In the genomic region with DNA sequence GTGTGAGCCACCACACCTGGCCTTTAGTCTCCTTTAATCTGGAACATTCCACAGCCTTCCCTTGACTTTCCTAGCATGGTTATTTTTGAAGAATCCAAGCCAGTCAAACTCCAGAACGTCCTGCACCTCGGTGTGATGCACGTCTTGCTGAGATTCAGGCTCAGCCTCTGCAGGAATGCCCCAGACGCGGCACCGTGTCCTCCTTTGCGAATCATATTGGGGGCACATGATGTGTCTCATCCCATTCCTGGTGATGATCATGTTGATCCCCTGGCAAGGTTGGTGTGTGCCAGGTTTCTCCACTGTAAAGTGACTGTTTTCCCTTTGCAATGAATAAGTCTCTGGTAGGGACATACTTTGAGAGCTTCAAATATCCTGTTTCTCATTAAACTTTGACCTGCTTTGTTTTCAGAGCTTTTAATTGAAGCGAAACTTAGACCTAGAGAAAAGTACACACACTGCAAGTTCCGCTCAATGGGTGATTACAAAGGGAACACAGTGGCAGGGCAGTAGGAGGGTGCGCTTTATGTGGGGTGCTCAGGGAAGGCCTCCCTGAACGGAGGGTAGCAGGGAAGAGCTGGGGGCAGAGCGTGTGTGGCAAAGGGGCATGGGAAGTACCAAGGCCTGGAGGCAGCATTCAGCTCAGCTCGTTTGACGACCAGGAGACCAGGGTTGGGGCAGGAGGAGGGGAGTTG, we compare ENCODE assay signal across 32 cellular contexts. TPM values are rescaled to one million over a fixed set of nuclear protein-coding genes. Genes with fewer than 3 reads are reported as not detected.
A peak's percentile ranks its signal among the peaks of the same experiment; 100 is the strongest.
DNase-seq lines count a peak whose midpoint lies in the region; ATAC-seq, FAIRE-seq and TF ChIP-seq lines count a peak whose summit lies in the region.
"Had no signal": no experiment of that assay in that cellular context is flagged by ENCODE, and none has a peak within 500 bp of the region (broad histone marks: within the 10 kb centered on the region; RNA-seq: fewer than 3 reads in every experiment).

No MANE protein-coding gene starts in this region.

- no peaks in the 10 kb centered on the region for H3K9me3 ChIP-seq in Peyer's patch
- no peaks in the 10 kb centered on the region for H3K9me3 ChIP-seq in kidney (ENCODE audit: control insufficient read depth in 1 of 2, low read length in 2 of 2)
- no peaks in the 10 kb centered on the region for H3K9me3 ChIP-seq in suprapubic skin
- H3K9me3 ChIP-seq: gastroesophageal sphincter, left ventricle myocardium inferior, pancreas, right atrium auricular region, uterus had no signal

- H3K4me1 ChIP-seq in Peyer's patch (peaks cover 0 to 30% (median 0%) of the 10 kb centered on the region in 4 donors), kidney (ENCODE audit: control insufficient read depth in 1 of 2, insufficient read depth in 1 of 2, low read depth in 1 of 2, low read length in 2 of 2) (peaks cover 12 to 20% of the 10 kb centered on the region in 2 donors), suprapubic skin (peaks cover 20% of the 10 kb centered on the region)
- H3K4me1 ChIP-seq: left ventricle myocardium inferior, pancreas, right atrium auricular region, uterus had no signal

- H3K4me3 ChIP-seq in Peyer's patch (no peak overlapping the region), kidney (ENCODE audit: low read length in 2 of 2) (no peak overlapping the region), suprapubic skin (no peak overlapping the region)
- H3K4me3 ChIP-seq: gastroesophageal sphincter, left ventricle myocardium inferior, pancreas, right atrium auricular region, uterus had no signal

- CTCF ChIA-PET in activated CD4-positive, alpha-beta T cell treated with anti-CD3 and anti-CD28 coated beads for 36 hours (lab: Charles Lee) = interaction anchor here (0.6 to 0.8 kb wide), 4 partner anchors 77 to 367 kb away, joined by 3 read pairs; no protein-coding TSS in a partner anchor

- intact Hi-C loops in activated CD4-positive, alpha-beta T cell treated with anti-CD3 and anti-CD28 coated beads for 36 hours (cut with DNase I, micrococcal nuclease) = no loop called here
- intact Hi-C loops in kidney (cut with DNase I) = no loop called here

- no peaks in the 10 kb centered on the region for H3K9me3 Mint-ChIP-seq in activated CD4-positive, alpha-beta T cell treated with anti-CD3 and anti-CD28 coated beads for 36 hours (ENCODE audit: low read depth)
- H3K9me3 Mint-ChIP-seq: activated B cell treated with CpG ODN at 0.5 μM for 24 hours; activated CD4-positive, alpha-beta memory T cell treated with anti-CD3 and anti-CD28 coated beads for 36 hours; central memory CD8-positive, alpha-beta T cell; mesothelial cell of epicardium; natural killer cell treated with Interleukin-12 subunit alpha and Interleukin-12 subunit beta and Interleukin-15 and Interleukin-18, amount 100 ng/mL, for 72 hours had no signal

- TF ChIP-seq CTCF in Peyer's patch (IDR thresholded peaks at IDR 0.05) = no peak
- TF ChIP-seq CTCF in kidney (IDR thresholded peaks at IDR 0.05; ENCODE audit: borderline replicate concordance, extremely low read depth, insufficient read depth) = no peak
- TF ChIP-seq CTCF in suprapubic skin (IDR thresholded peaks at IDR 0.05) = no peak

- no peak for FAIRE-seq in kidney (lab: Jason Lieb, UNC)
- FAIRE-seq: D721Med, GM12891, pancreas had no signal

- H3K9ac ChIP-seq in kidney (ENCODE audit: low read length in 2 of 2) = no peak overlapping the region

- no peak overlapping the region for H3K4me3 Mint-ChIP-seq in activated CD4-positive, alpha-beta T cell treated with anti-CD3 and anti-CD28 coated beads for 36 hours
- H3K4me3 Mint-ChIP-seq: activated B cell treated with CpG ODN at 0.5 μM for 24 hours; activated CD4-positive, alpha-beta memory T cell treated with anti-CD3 and anti-CD28 coated beads for 36 hours; central memory CD8-positive, alpha-beta T cell; mesothelial cell of epicardium; natural killer cell treated with Interleukin-12 subunit alpha and Interleukin-12 subunit beta and Interleukin-15 and Interleukin-18, amount 100 ng/mL, for 72 hours had no signal

- H3K36me3 Mint-ChIP-seq in activated CD4-positive, alpha-beta T cell treated with anti-CD3 and anti-CD28 coated beads for 36 hours (ENCODE audit: low read depth) = no peaks in the 10 kb centered on the region
- H3K36me3 Mint-ChIP-seq: activated CD4-positive, alpha-beta memory T cell treated with anti-CD3 and anti-CD28 coated beads for 36 hours; mesothelial cell of epicardium; natural killer cell treated with Interleukin-12 subunit alpha and Interleukin-12 subunit beta and Interleukin-15 and Interleukin-18, amount 100 ng/mL, for 72 hours had no signal

- H3K27me3 Mint-ChIP-seq in activated CD4-positive, alpha-beta T cell treated with anti-CD3 and anti-CD28 coated beads for 36 hours = no peaks in the 10 kb centered on the region

- H3K4me1 Mint-ChIP-seq in activated CD4-positive, alpha-beta T cell treated with anti-CD3 and anti-CD28 coated beads for 36 hours = peaks cover 28% of the 10 kb centered on the region
- H3K4me1 Mint-ChIP-seq: activated B cell treated with CpG ODN at 0.5 μM for 24 hours; central memory CD8-positive, alpha-beta T cell had no signal

- TF ChIP-seq EP300 in suprapubic skin (IDR thresholded peaks at IDR 0.05) = no peak

- DNase-seq in activated CD4-positive, alpha-beta T cell treated with anti-CD3 and anti-CD28 coated beads for 36 hours = no peak
- no peak for DNase-seq in activated CD4-positive, alpha-beta T cell treated with anti-CD3 and anti-CD28 coated beads, Interleukin-2, amount 50 U/mL, for 4 hours
- DNase-seq in Peyer's patch (no peak), kidney (peak; percentile 13), renal cortical epithelial cell (ENCODE audit: low read depth) (peak; percentile 49), NOMO-1 (lab: John Stamatoyannopoulos, UW; ENCODE audit: unreplicated experiment in 2 of 2) (no peak), ureter (ENCODE audit: low spot score) (no peak), suprapubic skin (ENCODE audit: low spot score in 2 of 2) (no peak)
- DNase-seq: 8988T; activated B cell treated with CpG ODN at 0.5 μM for 24 hours; activated CD4-positive, alpha-beta memory T cell treated with anti-CD3 and anti-CD28 coated beads for 36 hours; activated gamma-delta T cell; activated T-cell treated with anti-CD3 and anti-CD28 coated beads for 4 hours; dermis blood vessel endothelial cell; hippocampal formation; Kasumi-1; left ventricle myocardium inferior; NCI-H510A; pancreas; SHP77 treated with DMSO at 0.1 percent for 48 hours; stimulated activated CD4-positive, alpha-beta T cell treated with anti-CD3 and anti-CD28 coated beads, Interleukin-2, amount 100 ng/mL, for 48 hours; uterus had no signal

- peak overlapping the region; percentile 2 for H3K27ac Mint-ChIP-seq in activated CD4-positive, alpha-beta T cell treated with anti-CD3 and anti-CD28 coated beads for 36 hours
- H3K27ac Mint-ChIP-seq: activated B cell treated with CpG ODN at 0.5 μM for 24 hours; activated CD4-positive, alpha-beta memory T cell treated with anti-CD3 and anti-CD28 coated beads for 36 hours; mesothelial cell of epicardium; natural killer cell treated with Interleukin-12 subunit alpha and Interleukin-12 subunit beta and Interleukin-15 and Interleukin-18, amount 100 ng/mL, for 72 hours had no signal

- ATAC-seq in activated CD4-positive, alpha-beta T cell treated with anti-CD3 and anti-CD28 coated beads for 36 hours = no peak
- ATAC-seq: gastroesophageal sphincter; natural killer cell treated with Interleukin-12 subunit alpha and Interleukin-12 subunit beta and Interleukin-15 and Interleukin-18, amount 100 ng/mL, for 72 hours; pancreas had no signal

- peak overlapping the region in 3 of 4 donors; percentile 9 to 74 (median 54) for H3K27ac ChIP-seq in Peyer's patch
- H3K27ac ChIP-seq in kidney (ENCODE audit: low read depth in 2 of 2, low read length in 2 of 2) = peak overlapping the region; percentile 52 to 82
- H3K27ac ChIP-seq in suprapubic skin = no peak overlapping the region
- H3K27ac ChIP-seq: gastroesophageal sphincter, HL-60, left ventricle myocardium inferior, pancreas, right atrium auricular region, uterus had no signal

- POLR2A ChIA-PET in activated CD4-positive, alpha-beta T cell treated with anti-CD3 and anti-CD28 coated beads for 36 hours (lab: Charles Lee) = no interaction called here

- H3K27me3 ChIP-seq in Peyer's patch = no peaks in the 10 kb centered on the region
- H3K27me3 ChIP-seq in suprapubic skin = no peaks in the 10 kb centered on the region
- H3K27me3 ChIP-seq: gastroesophageal sphincter, pancreas, right atrium auricular region, uterus had no signal

- WGBS in suprapubic skin = 88% methylated on average over 14 of the region's 14 CpGs

- TF ChIP-seq POLR2A in Peyer's patch (IDR thresholded peaks at IDR 0.05) = no peak
- no peak for TF ChIP-seq POLR2A in suprapubic skin (IDR thresholded peaks at IDR 0.05)

- H3K36me3 ChIP-seq in Peyer's patch (no peaks in the 10 kb centered on the region), kidney (ENCODE audit: control insufficient read depth in 1 of 2, insufficient read depth in 2 of 2, low read length in 2 of 2) (no peaks in the 10 kb centered on the region), suprapubic skin (no peaks in the 10 kb centered on the region)
- H3K36me3 ChIP-seq: gastroesophageal sphincter, left ventricle myocardium inferior, pancreas, right atrium auricular region, uterus had no signal

RNA-seq across cellular contexts. Expression of a gene that starts 9.6 kb away (rescaled TPM):
- total RNA-seq in activated CD4-positive, alpha-beta T cell treated with anti-CD3 and anti-CD28 coated beads for 36 hours = not detected
- total RNA-seq in Peyer's patch = 100 to 1,000 TPM in 2 of 4 donors, 10 to 100 TPM in 2; 84.2 to 148 (median 115) TPM
- 2.2 TPM for total RNA-seq in kidney
- 2.6 TPM for polyA plus RNA-seq in kidney (ENCODE audit: insufficient read depth, low read depth, low replicate concordance)
- 7.1 TPM in 1 of 2 replicates, not detected in the other for total RNA-seq in renal cortical epithelial cell
- total RNA-seq in ureter = 33.2 TPM
- 10 to 100 TPM; 28.0 to 85.6 (median 40.3) TPM for total RNA-seq in suprapubic skin
- total RNA-seq: activated B cell treated with CpG ODN at 0.5 μM for 24 hours; activated CD4-positive, alpha-beta memory T cell treated with anti-CD3 and anti-CD28 coated beads for 36 hours; Daoy; dermis blood vessel endothelial cell; fibroblast of lung; left ventricle myocardium inferior; natural killer cell treated with Interleukin-12 subunit alpha and Interleukin-12 subunit beta and Interleukin-15 and Interleukin-18, amount 100 ng/mL, for 72 hours; right atrium auricular region had no signal
- polyA plus RNA-seq: fibroblast of lung had no signal

Comparison
In these comparisons a context has a peak if more than half of its experiments do, and no peak if none do; other contexts are left out.
1. DNase-seq: peak in kidney (single experiment) and renal cortical epithelial cell (single experiment); none in activated CD4-positive, alpha-beta T cell treated with anti-CD3 and anti-CD28 coated beads for 36 hours (single experiment), activated CD4-positive, alpha-beta T cell treated with anti-CD3 and anti-CD28 coated beads, Interleukin-2, amount 50 U/mL, for 4 hours (0 of 2), Peyer's patch (0 of 3), NOMO-1 (0 of 2), ureter (single experiment) and suprapubic skin (0 of 2).